In genomic region chr11:133041928-133042890, GRCh38 we compare ENCODE assay signal across 13 cellular contexts.
"Had no signal": no experiment of that assay in that cellular context is flagged by ENCODE, and none has a peak within 500 bp of the region (broad histone marks: within the 10 kb centered on the region; RNA-seq: fewer than 3 reads in every experiment).

No MANE protein-coding gene starts in this region.

- H3K4me3 Mint-ChIP-seq: activated CD4-positive, alpha-beta T cell treated with anti-CD3 and anti-CD28 coated beads, Interleukin-2, amount 10 ng/mL, durations not matched to agents 7 days and 5 days; activated naive CD8-positive, alpha-beta T cell treated with anti-CD3 and anti-CD28 coated beads for 36 hours; activated T-helper 1 cell treated with anti-CD3 and anti-CD28 coated beads, Interleukin-12 subunit alpha, Interleukin-12 subunit beta, Interleukin-2, Interleukin-4 antibody, amounts not matched to agents 30 ng/mL and 10 ng/mL and 1 ng/mL, durations not matched to agents 14 hours and 24 hours and 36 hours; dendritic cell treated with granulocyte-macrophage colony-stimulating factor and Interleukin-4, amounts not matched to agents 40 ng/mL and 50 ng/mL, for 4 days; effector memory CD8-positive, alpha-beta T cell; immature natural killer cell; stimulated activated naive CD8-positive, alpha-beta T cell treated with anti-CD3 and anti-CD28 coated beads, Interleukin-15, Interleukin-2, amounts not matched to agents 100 ng/mL and 50 ng/mL, for 24 hours had no signal

- H3K36me3 Mint-ChIP-seq: activated naive CD8-positive, alpha-beta T cell treated with anti-CD3 and anti-CD28 coated beads for 36 hours; immature natural killer cell had no signal

- ATAC-seq: effector memory CD8-positive, alpha-beta T cell; heart left ventricle; left colon had no signal

- H3K27ac Mint-ChIP-seq: activated CD4-positive, alpha-beta T cell treated with anti-CD3 and anti-CD28 coated beads, Interleukin-2, amount 10 ng/mL, durations not matched to agents 7 days and 5 days; activated naive CD8-positive, alpha-beta T cell treated with anti-CD3 and anti-CD28 coated beads for 36 hours; activated T-helper 1 cell treated with anti-CD3 and anti-CD28 coated beads, Interleukin-12 subunit alpha, Interleukin-12 subunit beta, Interleukin-2, Interleukin-4 antibody, amounts not matched to agents 30 ng/mL and 10 ng/mL and 1 ng/mL, durations not matched to agents 14 hours and 24 hours and 36 hours; dendritic cell treated with granulocyte-macrophage colony-stimulating factor and Interleukin-4, amounts not matched to agents 40 ng/mL and 50 ng/mL, for 4 days; effector memory CD8-positive, alpha-beta T cell; immature natural killer cell; stimulated activated naive CD8-positive, alpha-beta T cell treated with anti-CD3 and anti-CD28 coated beads, Interleukin-15, Interleukin-2, amounts not matched to agents 100 ng/mL and 50 ng/mL, for 24 hours had no signal

- DNase-seq: activated CD4-positive, alpha-beta T cell treated with anti-CD3 and anti-CD28 coated beads, Interleukin-2, amount 10 ng/mL, durations not matched to agents 7 days and 5 days; activated CD4-positive, CD25-positive, alpha-beta regulatory T cell; activated naive CD8-positive, alpha-beta T cell treated with anti-CD3 and anti-CD28 coated beads for 36 hours; amygdala; effector memory CD8-positive, alpha-beta T cell; foreskin melanocyte; heart left ventricle; immature natural killer cell; left colon; upper lobe of left lung had no signal

- H3K4me1 Mint-ChIP-seq: activated CD4-positive, alpha-beta T cell treated with anti-CD3 and anti-CD28 coated beads, Interleukin-2, amount 10 ng/mL, durations not matched to agents 7 days and 5 days; activated naive CD8-positive, alpha-beta T cell treated with anti-CD3 and anti-CD28 coated beads for 36 hours; immature natural killer cell had no signal

- H3K9me3 Mint-ChIP-seq: activated CD4-positive, alpha-beta T cell treated with anti-CD3 and anti-CD28 coated beads, Interleukin-2, amount 10 ng/mL, durations not matched to agents 7 days and 5 days; activated naive CD8-positive, alpha-beta T cell treated with anti-CD3 and anti-CD28 coated beads for 36 hours; activated T-helper 1 cell treated with anti-CD3 and anti-CD28 coated beads, Interleukin-12 subunit alpha, Interleukin-12 subunit beta, Interleukin-2, Interleukin-4 antibody, amounts not matched to agents 30 ng/mL and 10 ng/mL and 1 ng/mL, durations not matched to agents 14 hours and 24 hours and 36 hours; dendritic cell treated with granulocyte-macrophage colony-stimulating factor and Interleukin-4, amounts not matched to agents 40 ng/mL and 50 ng/mL, for 4 days; stimulated activated naive CD8-positive, alpha-beta T cell treated with anti-CD3 and anti-CD28 coated beads, Interleukin-15, Interleukin-2, amounts not matched to agents 100 ng/mL and 50 ng/mL, for 24 hours had no signal

- H3K27me3 Mint-ChIP-seq: activated CD4-positive, alpha-beta T cell treated with anti-CD3 and anti-CD28 coated beads, Interleukin-2, amount 10 ng/mL, durations not matched to agents 7 days and 5 days; activated naive CD8-positive, alpha-beta T cell treated with anti-CD3 and anti-CD28 coated beads for 36 hours; dendritic cell treated with granulocyte-macrophage colony-stimulating factor and Interleukin-4, amounts not matched to agents 40 ng/mL and 50 ng/mL, for 4 days; effector memory CD8-positive, alpha-beta T cell; stimulated activated naive CD8-positive, alpha-beta T cell treated with anti-CD3 and anti-CD28 coated beads, Interleukin-15, Interleukin-2, amounts not matched to agents 100 ng/mL and 50 ng/mL, for 24 hours had no signal
